In genomic region chr19:12513531-12514061, GRCh38 we compare ENCODE assay signal across 16 cellular contexts. TPM values are rescaled to one million over a fixed set of nuclear protein-coding genes. Genes with fewer than 3 reads are reported as not detected.
DNase-seq lines count a peak whose midpoint lies in the region; ATAC-seq and TF ChIP-seq lines count a peak whose summit lies in the region.
"Had no signal": no experiment of that assay in that cellular context is flagged by ENCODE, and none has a peak within 500 bp of the region (broad histone marks: within the 10 kb centered on the region; RNA-seq: fewer than 3 reads in every experiment).

No MANE protein-coding gene starts in this region.

- intact Hi-C loops in lower lobe of right lung (cut with DNase I) = no loop called here

- no peak overlapping the region for H3K4me3 ChIP-seq in WERI-Rb-1 (ENCODE audit: low read depth, low read length)
- H3K4me3 ChIP-seq in gastroesophageal sphincter = peak overlapping the region in 1 of 2 donors; percentile 48
- H3K4me3 ChIP-seq in lower lobe of right lung = peak overlapping the region; percentile 9
- H3K4me3 ChIP-seq: gastrocnemius medialis had no signal

- H3K27ac ChIP-seq in WERI-Rb-1 (no peak overlapping the region), gastroesophageal sphincter (peak overlapping the region in 1 of 4 donors; percentile 52), lower lobe of right lung (no peak overlapping the region), substantia nigra (ENCODE audit: low read depth, low read length, poor library complexity, severe bottlenecking) (no peak overlapping the region)
- H3K27ac ChIP-seq: gastrocnemius medialis had no signal

- DNase-seq in WERI-Rb-1 (no peak), lower lobe of right lung (peak; percentile 45), substantia nigra (lab: John Stamatoyannopoulos, UW) (peak in 36 of 49 donors; percentile 2 to 77 (median 20))
- DNase-seq in stimulated activated CD4-positive, alpha-beta T cell treated with anti-CD3 and anti-CD28 coated beads, Interleukin-15, amount 100 ng/mL, for 24 hours = no peak
- no peak for DNase-seq in NK-92 treated with Interleukin-12 subunit alpha and Interleukin-12 subunit beta, amount 100 ng/mL, for 24 hours (lab: John Stamatoyannopoulos, UW)
- no peak for DNase-seq in stimulated activated CD4-positive, alpha-beta T cell treated with anti-CD3 and anti-CD28 coated beads, Interleukin-2, amount 100 ng/mL, for 24 hours
- DNase-seq: activated naive CD8-positive, alpha-beta T cell treated with anti-CD3 and anti-CD28 coated beads for 36 hours; DMS153; gastrocnemius medialis; naive thymus-derived CD4-positive, alpha-beta T cell; stimulated activated CD4-positive, alpha-beta T cell treated with anti-CD3 and anti-CD28 coated beads, Interleukin-4, amount 100 ng/mL, for 4 hours had no signal

- peaks cover 9% of the 10 kb centered on the region for H3K9me3 ChIP-seq in WERI-Rb-1 (ENCODE audit: severe bottlenecking)
- H3K9me3 ChIP-seq in gastroesophageal sphincter = peaks cover 0 to 19% (median 0%) of the 10 kb centered on the region in 3 donors
- H3K9me3 ChIP-seq in lower lobe of right lung = peaks cover 26% of the 10 kb centered on the region

- TF ChIP-seq CTCF in WERI-Rb-1 (IDR thresholded peaks at IDR 0.05; ENCODE audit: low read depth, low read length) (0 out of 2 replicates have a peak, but pooled peaks have one; percentile 4), gastroesophageal sphincter (IDR thresholded peaks at IDR 0.05) (peak in 2 of 4 experiments; percentile 3 to 44), lower lobe of right lung (IDR thresholded peaks at IDR 0.05) (no peak)

- peak; percentile 68 for ATAC-seq in gastroesophageal sphincter
- peak in 1 of 2 donors; percentile 29 for ATAC-seq in lower lobe of right lung
- ATAC-seq: activated CD4-positive, CD25-positive, alpha-beta regulatory T cell treated with anti-CD3 and anti-CD28 coated beads, Interleukin-2, amount 50 U/mL, for 24 hours; gastrocnemius medialis; naive thymus-derived CD4-positive, alpha-beta T cell; Panc1; sciatic nerve had no signal

- no peak for TF ChIP-seq EP300 in gastroesophageal sphincter (IDR thresholded peaks at IDR 0.05)

- TF ChIP-seq POLR2A in gastroesophageal sphincter (IDR thresholded peaks at IDR 0.05) = no peak

- WGBS in gastroesophageal sphincter (ENCODE audit: low coverage in 1 of 2), 2 donors = no CpG with 5 or more reads among the region's 35 CpGs

- H3K36me3 ChIP-seq in WERI-Rb-1 = 0 out of 2 replicates have a peak, but pooled peaks cover 4% of the 10 kb centered on the region
- H3K36me3 ChIP-seq in gastroesophageal sphincter = peaks cover 0 to 6% of the 10 kb centered on the region in 2 donors
- H3K36me3 ChIP-seq in lower lobe of right lung = no peaks in the 10 kb centered on the region

- H3K4me1 ChIP-seq in gastroesophageal sphincter (peaks cover 0 to 12% (median 0%) of the 10 kb centered on the region in 3 donors), lower lobe of right lung (no peaks in the 10 kb centered on the region)
- H3K4me1 ChIP-seq: gastrocnemius medialis had no signal

- H3K27me3 ChIP-seq in WERI-Rb-1 (ENCODE audit: insufficient read depth, low read depth, severe bottlenecking) = no peaks in the 10 kb centered on the region
- no peaks in the 10 kb centered on the region for H3K27me3 ChIP-seq in gastroesophageal sphincter
- H3K27me3 ChIP-seq in lower lobe of right lung (ENCODE audit: low read depth) = no peaks in the 10 kb centered on the region
- H3K27me3 ChIP-seq: gastrocnemius medialis had no signal

RNA-seq across cellular contexts. Expression of gene ZNF709, which starts 29.0 kb away (rescaled TPM):
- total RNA-seq in gastroesophageal sphincter (1 to 10 TPM; 3.1 to 3.6 (median 3.3) TPM), lower lobe of right lung (3.9 TPM)
- total RNA-seq: HT1080 had no signal

RNA-seq across cellular contexts. Expression of gene ZNF564, which starts 37.7 kb away (rescaled TPM):
- 10 to 100 TPM in 3 of 4 donors, 1 to 10 TPM in 1; 6.8 to 14.6 (median 13.8) TPM for total RNA-seq in gastroesophageal sphincter
- 15.4 TPM for total RNA-seq in lower lobe of right lung

Comparison
In these comparisons a context has a peak if more than half of its experiments do, and no peak if none do; other contexts are left out.
1. DNase-seq: peak in lower lobe of right lung (single experiment) and substantia nigra (36 of 49); none in WERI-Rb-1 (single experiment), stimulated activated CD4-positive, alpha-beta T cell treated with anti-CD3 and anti-CD28 coated beads, Interleukin-15, amount 100 ng/mL, for 24 hours (single experiment), NK-92 treated with Interleukin-12 subunit alpha and Interleukin-12 subunit beta, amount 100 ng/mL, for 24 hours (single experiment) and stimulated activated CD4-positive, alpha-beta T cell treated with anti-CD3 and anti-CD28 coated beads, Interleukin-2, amount 100 ng/mL, for 24 hours (0 of 2).